ENCODE assay signal across 1 cellular context in the genomic region with DNA sequence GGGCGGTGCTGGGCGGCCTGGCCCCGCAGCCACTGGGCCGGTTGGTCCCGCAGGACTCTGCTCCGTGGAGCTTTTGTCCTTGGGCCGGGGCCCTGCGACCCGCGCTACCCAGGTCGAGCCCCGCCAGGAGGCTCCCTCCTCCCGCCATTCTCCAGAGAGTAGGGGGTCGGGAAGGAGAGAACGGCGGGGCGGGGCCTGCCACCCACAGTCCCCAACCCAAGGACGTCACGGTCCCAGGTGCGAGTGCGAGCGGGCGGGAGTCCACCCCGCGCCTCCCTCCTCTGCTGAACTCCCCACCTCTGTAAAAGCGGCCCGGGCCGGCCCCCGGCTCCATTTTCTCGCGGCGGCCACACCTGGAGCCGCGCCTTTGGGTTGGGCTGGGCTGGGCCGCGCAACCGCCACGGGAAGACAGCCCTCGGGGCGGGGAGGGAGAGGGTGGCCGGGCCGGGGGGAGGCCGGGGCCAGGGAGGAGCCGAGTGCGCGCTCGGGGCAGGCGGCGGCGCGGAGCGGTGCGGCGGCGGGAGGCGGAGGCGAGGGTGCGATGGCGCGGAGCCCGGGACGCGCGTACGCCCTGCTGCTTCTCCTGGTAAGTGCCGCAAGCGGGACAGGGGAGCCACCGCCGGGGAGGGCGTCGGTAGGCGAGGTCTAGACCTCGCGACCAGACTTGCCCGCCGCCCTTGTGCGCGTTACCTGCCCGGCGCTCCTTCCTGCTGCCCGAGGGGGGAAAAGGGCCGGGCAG.
TF ChIP-seq lines count a peak whose summit lies in the region.

A gene (plus strand): TSS at position 467 of the 739 bp plus-strand sequence. CDS start 75 bp downstream, at position 542.

TF ChIP-seq in H1, 55 proteins besides CTCF, POLR2A, EP300 and RAD21 (continued from another document):
- no peak for TF ChIP-seq BRCA1 (IDR thresholded peaks at IDR 0.05; ENCODE audit: low read depth, low read length)
- no peak for TF ChIP-seq SIX5 (IDR thresholded peaks at IDR 0.05; ENCODE audit: low read depth, low read length)
- TF ChIP-seq PHF8 (conservative IDR thresholded peaks at IDR 0.05; ENCODE audit: low read depth, low read length): peak; percentile 57
- TF ChIP-seq CBX5 (IDR thresholded peaks at IDR 0.05; ENCODE audit: low read depth, low read length): no peak
- TF ChIP-seq SP1 (IDR thresholded peaks at IDR 0.05; ENCODE audit: low read depth, low read length): no peak
- peak; percentile 75 for TF ChIP-seq ASH2L (IDR thresholded peaks at IDR 0.05; ENCODE audit: low read length)
- TF ChIP-seq, protein P1, sequence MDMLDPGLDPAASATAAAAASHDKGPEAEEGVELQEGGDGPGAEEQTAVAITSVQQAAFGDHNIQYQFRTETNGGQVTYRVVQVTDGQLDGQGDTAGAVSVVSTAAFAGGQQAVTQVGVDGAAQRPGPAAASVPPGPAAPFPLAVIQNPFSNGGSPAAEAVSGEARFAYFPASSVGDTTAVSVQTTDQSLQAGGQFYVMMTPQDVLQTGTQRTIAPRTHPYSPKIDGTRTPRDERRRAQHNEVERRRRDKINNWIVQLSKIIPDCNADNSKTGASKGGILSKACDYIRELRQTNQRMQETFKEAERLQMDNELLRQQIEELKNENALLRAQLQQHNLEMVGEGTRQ (IDR thresholded peaks at IDR 0.05; ENCODE audit: low read length): no peak
- TF ChIP-seq KDM4A (IDR thresholded peaks at IDR 0.05; ENCODE audit: low read depth, low read length, severe bottlenecking): peak; percentile 81
- TF ChIP-seq TBP (IDR thresholded peaks at IDR 0.05; ENCODE audit: low read depth, low read length): peak; percentile 59; the same call in 1 of the 2 replicates
- TF ChIP-seq SUZ12 (IDR thresholded peaks at IDR 0.05; ENCODE audit: low read length): no peak
- peak; percentile 73; the same call in 1 of the 2 replicates for TF ChIP-seq YY1 (IDR thresholded peaks at IDR 0.05; ENCODE audit: low read depth, low read length)
- TF ChIP-seq RBBP5 (IDR thresholded peaks at IDR 0.05; ENCODE audit: borderline replicate concordance, low read depth, low read length): peak; percentile 96
- peak; percentile 56; the same call in 1 of the 2 replicates for TF ChIP-seq TAF1 (IDR thresholded peaks at IDR 0.05; ENCODE audit: low read depth, low read length)
- no peak for TF ChIP-seq KDM1A (IDR thresholded peaks at IDR 0.05; ENCODE audit: borderline replicate concordance, low read length)
- TF ChIP-seq CREB1 (IDR thresholded peaks at IDR 0.05): peak; percentile 66
- no peak for TF ChIP-seq EZH2 (IDR thresholded peaks at IDR 0.05; ENCODE audit: low read depth, low read length, severe bottlenecking)
- TF ChIP-seq KDM5A (IDR thresholded peaks at IDR 0.05; ENCODE audit: low read length): no peak
- peak; percentile 22; the same call in 1 of the 2 replicates for TF ChIP-seq TEAD4 (IDR thresholded peaks at IDR 0.05; ENCODE audit: low read depth, low read length)
- TF ChIP-seq, protein P2, sequence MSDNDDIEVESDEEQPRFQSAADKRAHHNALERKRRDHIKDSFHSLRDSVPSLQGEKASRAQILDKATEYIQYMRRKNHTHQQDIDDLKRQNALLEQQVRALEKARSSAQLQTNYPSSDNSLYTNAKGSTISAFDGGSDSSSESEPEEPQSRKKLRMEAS (IDR thresholded peaks at IDR 0.05): no peak; the same call in 1 of the 2 replicates
- TF ChIP-seq POLR2AphosphoS5 (IDR thresholded peaks at IDR 0.05; ENCODE audit: low read depth, low read length): peak; percentile 72
- 0 out of 4 replicates have a peak, but pooled peaks of 1 of the 2 experiments have one; percentile 78 for TF ChIP-seq HDAC2 (IDR thresholded peaks at IDR 0.05; ENCODE audit: borderline replicate concordance in 1 of 2, low read depth in 2 of 2, low read length in 2 of 2)
- peak; percentile 9 for TF ChIP-seq TAF7 (optimal IDR thresholded peaks at IDR 0.05; ENCODE audit: borderline replicate concordance, low read depth, low read length)
- no peak for TF ChIP-seq SIRT6 (IDR thresholded peaks at IDR 0.05; ENCODE audit: low read length)
- TF ChIP-seq SAP30 (IDR thresholded peaks at IDR 0.05; ENCODE audit: insufficient read depth, insufficient replicate concordance, low read length): no peak
- no peak for TF ChIP-seq MAFK (IDR thresholded peaks at IDR 0.05; ENCODE audit: low read depth, low read length)
TF ChIP-seq in H1: peak in this region for 13.
